ENCODE assay signal across 1 cellular context in genomic region chr12:45215419-45216296, GRCh38.
A peak's percentile ranks its signal among the peaks of the same experiment; 100 is the strongest.
TF ChIP-seq lines count a peak whose summit lies in the region.

Gene ANO6 (plus strand): TSS chr12:45216095. CDS start chr12:45216322, 227 bp downstream.

TF ChIP-seq in HepG2, 621 proteins besides CTCF, POLR2A, EP300 and RAD21 (continued from another document and continues in another):
- peak; percentile 94 for TF ChIP-seq ZNF687 (CRISPR knock-in tag; IDR thresholded peaks at IDR 0.05)
- no peak for TF ChIP-seq TP53 (CRISPR knock-in tag; conservative IDR thresholded peaks at IDR 0.05)
- TF ChIP-seq ZNF382 (CRISPR knock-in tag; IDR thresholded peaks at IDR 0.05; ENCODE audit: borderline replicate concordance), result no peak
- no peak for TF ChIP-seq ZBTB2 (CRISPR knock-in tag; IDR thresholded peaks at IDR 0.05; ENCODE audit: low read depth)
- TF ChIP-seq NFE2L1 (CRISPR knock-in tag; IDR thresholded peaks at IDR 0.05; ENCODE audit: borderline replicate concordance), result no peak
- TF ChIP-seq ZBTB26 (CRISPR knock-in tag; IDR thresholded peaks at IDR 0.05; ENCODE audit: borderline replicate concordance), result no peak
- TF ChIP-seq ZNF772 (CRISPR knock-in tag; IDR thresholded peaks at IDR 0.05), result peak; percentile 51
- no peak for TF ChIP-seq PRPF4 (IDR thresholded peaks at IDR 0.05; ENCODE audit: low read depth, low read length, poor library complexity, severe bottlenecking)
- TF ChIP-seq KDM1A (CRISPR knock-in tag; IDR thresholded peaks at IDR 0.05), result no peak
- peak; percentile 50 for TF ChIP-seq YEATS4 (CRISPR knock-in tag; IDR thresholded peaks at IDR 0.05; ENCODE audit: borderline replicate concordance)
- no peak for TF ChIP-seq HMG20B (CRISPR knock-in tag; conservative IDR thresholded peaks at IDR 0.05)
- TF ChIP-seq ZNF776 (CRISPR knock-in tag; IDR thresholded peaks at IDR 0.05), result peak; percentile 32
- TF ChIP-seq ZBTB10 (CRISPR knock-in tag; IDR thresholded peaks at IDR 0.05; ENCODE audit: borderline replicate concordance), result no peak
- TF ChIP-seq ZNF839 (CRISPR knock-in tag; IDR thresholded peaks at IDR 0.05; ENCODE audit: borderline replicate concordance), result no peak
- TF ChIP-seq ZNF557 (CRISPR knock-in tag; IDR thresholded peaks at IDR 0.05), result no peak; the same call in 1 of the 2 replicates
- peak; percentile 76; the same call in 1 of the 2 replicates for TF ChIP-seq TOPORS (CRISPR knock-in tag; IDR thresholded peaks at IDR 0.05)
- peak; percentile 52 for TF ChIP-seq RXRA (CRISPR knock-in tag; IDR thresholded peaks at IDR 0.05)
- peak; percentile 61; the same call in 1 of the 2 replicates for TF ChIP-seq HDAC1 (CRISPR knock-in tag; IDR thresholded peaks at IDR 0.05)
- TF ChIP-seq ZBTB7B (CRISPR knock-in tag; IDR thresholded peaks at IDR 0.05), result peak; percentile 48
- TF ChIP-seq ZNF652 (CRISPR knock-in tag; IDR thresholded peaks at IDR 0.05; ENCODE audit: borderline replicate concordance, low read depth), result no peak
- no peak for TF ChIP-seq MXD4 (CRISPR knock-in tag; IDR thresholded peaks at IDR 0.05)
- peak; percentile 11; the same call in 1 of the 2 replicates for TF ChIP-seq FOXK1 (CRISPR knock-in tag; IDR thresholded peaks at IDR 0.05; ENCODE audit: borderline replicate concordance, low read depth)
- TF ChIP-seq ZXDC (CRISPR knock-in tag; IDR thresholded peaks at IDR 0.05), result peak; percentile 36; the same call in 1 of the 2 replicates
- TF ChIP-seq ZNF543 (CRISPR knock-in tag; IDR thresholded peaks at IDR 0.05), result peak; percentile 77; the same call in 1 of the 2 replicates
- no peak for TF ChIP-seq SNAI1 (CRISPR knock-in tag; IDR thresholded peaks at IDR 0.05; ENCODE audit: borderline replicate concordance)
- TF ChIP-seq ZNF670 (CRISPR knock-in tag; IDR thresholded peaks at IDR 0.05; ENCODE audit: borderline replicate concordance), result peak; percentile 76; the same call in 1 of the 2 replicates
- peak; percentile 91 for TF ChIP-seq POLR2G (IDR thresholded peaks at IDR 0.05; ENCODE audit: low read depth, low read length)
- TF ChIP-seq RERE (CRISPR knock-in tag; IDR thresholded peaks at IDR 0.05; ENCODE audit: low read depth), result no peak
- peak; percentile 67 for TF ChIP-seq ZNF121 (CRISPR knock-in tag; IDR thresholded peaks at IDR 0.05)
- peak; percentile 63; the same call in 1 of the 2 replicates for TF ChIP-seq ZNF124 (CRISPR knock-in tag; IDR thresholded peaks at IDR 0.05)
- no peak for TF ChIP-seq ZNF597 (CRISPR knock-in tag; IDR thresholded peaks at IDR 0.05)
- TF ChIP-seq EEA1 (CRISPR knock-in tag; IDR thresholded peaks at IDR 0.05; ENCODE audit: borderline replicate concordance), result no peak
- peak; percentile 78; the same call in 1 of the 2 replicates for TF ChIP-seq ZNF12 (CRISPR knock-in tag; IDR thresholded peaks at IDR 0.05)
- TF ChIP-seq GATAD2A (CRISPR knock-in tag; IDR thresholded peaks at IDR 0.05), result peak; percentile 65
- no peak for TF ChIP-seq NFIB (CRISPR knock-in tag; IDR thresholded peaks at IDR 0.05; ENCODE audit: borderline replicate concordance)
- TF ChIP-seq MYC (CRISPR knock-in tag; IDR thresholded peaks at IDR 0.05; ENCODE audit: borderline replicate concordance), result peak; percentile 80
- TF ChIP-seq MAFK (conservative IDR thresholded peaks at IDR 0.05 in 1 of 2, IDR thresholded peaks at IDR 0.05 in 1 of 2; ENCODE audit: low read length in 2 of 2), result peak; percentile 50 to 76
- TF ChIP-seq HIC2 (CRISPR knock-in tag; IDR thresholded peaks at IDR 0.05; ENCODE audit: low read depth), result peak; percentile 39; the same call in 1 of the 2 replicates
